Comparison of ENCODE assay signal across 35 cellular contexts in genomic region chr12:74728006-74728405, GRCh38.
DNase-seq lines count a peak whose midpoint lies in the region; ATAC-seq, FAIRE-seq and TF ChIP-seq lines count a peak whose summit lies in the region.
"Had no signal": no experiment of that assay in that cellular context is flagged by ENCODE, and none has a peak within 500 bp of the region (broad histone marks: within the 10 kb centered on the region; RNA-seq: fewer than 3 reads in every experiment).

No MANE protein-coding gene starts in this region.

- ATAC-seq in HepG2 (no peak), right lobe of liver (no peak), A549 (no peak)
- ATAC-seq: CD8-positive, alpha-beta T cell had no signal

- no peaks in the 10 kb centered on the region for H3K36me3 Mint-ChIP-seq in endodermal cell (ENCODE audit: low read depth)
- H3K36me3 Mint-ChIP-seq in activated CD4-positive, alpha-beta memory T cell treated with anti-CD3 and anti-CD28 coated beads, Interleukin-2, amount 10 ng/mL, durations not matched to agents 7 days and 5 days (ENCODE audit: low read depth): no peaks in the 10 kb centered on the region
- H3K36me3 Mint-ChIP-seq: CD14-positive monocyte; CD4-positive, alpha-beta memory T cell; CD4-positive, CD25-positive, alpha-beta regulatory T cell; CD8-positive, alpha-beta memory T cell; CD8-positive, alpha-beta T cell had no signal

- H3K9me3 Mint-ChIP-seq in endodermal cell: no peaks in the 10 kb centered on the region
- H3K9me3 Mint-ChIP-seq in activated CD4-positive, alpha-beta memory T cell treated with anti-CD3 and anti-CD28 coated beads, Interleukin-2, amount 10 ng/mL, durations not matched to agents 7 days and 5 days: no peaks in the 10 kb centered on the region
- H3K9me3 Mint-ChIP-seq: CD14-positive monocyte; CD4-positive, alpha-beta memory T cell; CD4-positive, alpha-beta T cell; CD8-positive, alpha-beta memory T cell; CD8-positive, alpha-beta T cell had no signal

- H3K9me3 ChIP-seq in HepG2 (ENCODE audit: low read length) (no peaks in the 10 kb centered on the region), right lobe of liver (no peaks in the 10 kb centered on the region), A549 (no peaks in the 10 kb centered on the region), endodermal cell (ENCODE audit: control insufficient read depth, low read length) (no peaks in the 10 kb centered on the region)
- H3K9me3 ChIP-seq: BE2C; BLaER1; BLaER1 treated with 17β-estradiol and CSF1 and Interleukin-3, amounts not matched to agents 10 nM and 100 nM; Caco-2 had no signal

- in situ Hi-C loops in HepG2 (cut with HindIII; ENCODE audit: extremely low pct_ligation_motif_present, low pct_unique_long_range_greater_than_20kb): no loop called here

- no peak for TF ChIP-seq RAD21 in HepG2 (CRISPR knock-in tag; IDR thresholded peaks at IDR 0.05)
- no peak for TF ChIP-seq RAD21 in A549 (conservative IDR thresholded peaks at IDR 0.05 in 1 of 2, IDR thresholded peaks at IDR 0.05 in 1 of 2)

- H3K36me3 ChIP-seq in HepG2 (replicated peaks in 1 of 2; ENCODE audit: control insufficient read depth in 1 of 2, insufficient read depth in 2 of 2, low read length in 2 of 2) (no peaks in the 10 kb centered on the region), right lobe of liver (no peaks in the 10 kb centered on the region), endodermal cell (ENCODE audit: control insufficient read depth, insufficient read depth, low read length) (no peaks in the 10 kb centered on the region)
- H3K36me3 ChIP-seq: BE2C; BLaER1; BLaER1 treated with 17β-estradiol and CSF1 and Interleukin-3, amounts not matched to agents 10 nM and 100 nM had no signal

- no peaks in the 10 kb centered on the region for H3K79me2 ChIP-seq in HepG2 (ENCODE audit: insufficient read depth, low read length)

- TF ChIP-seq POLR2A in HepG2 (IDR thresholded peaks at IDR 0.05; ENCODE audit: insufficient read depth in 1 of 2, low read depth in 2 of 2, low read length in 2 of 2) (no peak), right lobe of liver (IDR thresholded peaks at IDR 0.05) (no peak), A549 (IDR thresholded peaks at IDR 0.05; ENCODE audit: low read length) (no peak)

- H3K4me1 ChIP-seq in HepG2 (ENCODE audit: insufficient read depth, low read length) (no peaks in the 10 kb centered on the region), right lobe of liver (no peaks in the 10 kb centered on the region), A549 (no peaks in the 10 kb centered on the region), endodermal cell (ENCODE audit: control insufficient read depth, insufficient read depth, low read length) (peaks cover under 1% of the 10 kb centered on the region)
- H3K4me1 ChIP-seq: BE2C; BLaER1; BLaER1 treated with 17β-estradiol and CSF1 and Interleukin-3, amounts not matched to agents 10 nM and 100 nM; Caco-2 had no signal

- CTCF ChIA-PET in HepG2 (lab: Yijun Ruan, JAX; ENCODE audit: low intra/inter-chr PET ratio, low total read pairs) (no interaction called here), A549 (lab: Yijun Ruan, JAX) (no interaction called here)
- CTCF ChIA-PET in activated CD4-positive, alpha-beta memory T cell treated with anti-CD3 and anti-CD28 coated beads, Interleukin-2, amount 10 ng/mL, durations not matched to agents 7 days and 5 days (lab: Charles Lee): no interaction called here

- intact Hi-C loops in HepG2 (cut with micrococcal nuclease; ENCODE audit: unreplicated experiment) (no loop called here), right lobe of liver (cut with DNase I) (no loop called here)

- FAIRE-seq in HepG2 (lab: Jason Lieb, UNC): no peak
- FAIRE-seq in A549 (lab: Jason Lieb, UNC): peak; percentile 23
- peak; percentile 64 for FAIRE-seq in D721Med (lab: Jason Lieb, UNC)
- FAIRE-seq: A204.1 had no signal

- POLR2A ChIA-PET in HepG2 (lab: Yijun Ruan, JAX): no interaction called here
- POLR2A ChIA-PET in A549 (lab: Yijun Ruan, JAX): no interaction called here
- POLR2A ChIA-PET in activated CD4-positive, alpha-beta memory T cell treated with anti-CD3 and anti-CD28 coated beads, Interleukin-2, amount 10 ng/mL, durations not matched to agents 7 days and 5 days (lab: Charles Lee): no interaction called here

- no peak overlapping the region for H3K27ac ChIP-seq in HepG2 (ENCODE audit: extremely low read length, insufficient read depth, low read length)
- H3K27ac ChIP-seq in right lobe of liver: no peak overlapping the region
- H3K27ac ChIP-seq in A549: no peak overlapping the region
- no peak overlapping the region for H3K27ac ChIP-seq in endodermal cell (ENCODE audit: low read depth, low read length)
- H3K27ac ChIP-seq: 22Rv1; BLaER1; BLaER1 treated with 17β-estradiol and CSF1 and Interleukin-3, amounts not matched to agents 10 nM and 100 nM; C4-2B had no signal

- no peaks in the 10 kb centered on the region for H4K20me1 ChIP-seq in HepG2 (ENCODE audit: insufficient read depth, low read length)
- H4K20me1 ChIP-seq: BLaER1; BLaER1 treated with 17β-estradiol and CSF1 and Interleukin-3, amounts not matched to agents 10 nM and 100 nM had no signal

- TF ChIP-seq CTCF in HepG2 (CRISPR knock-in tag; IDR thresholded peaks at IDR 0.05) (no peak), right lobe of liver (IDR thresholded peaks at IDR 0.05) (no peak), A549 (IDR thresholded peaks at IDR 0.05) (no peak), D721Med (IDR thresholded peaks at IDR 0.05; ENCODE audit: insufficient read depth, missing control alignments) (no peak), endodermal cell (conservative IDR thresholded peaks at IDR 0.05) (no peak)

- no peak overlapping the region for H3K4me3 Mint-ChIP-seq in endodermal cell
- no peak overlapping the region for H3K4me3 Mint-ChIP-seq in activated CD4-positive, alpha-beta memory T cell treated with anti-CD3 and anti-CD28 coated beads, Interleukin-2, amount 10 ng/mL, durations not matched to agents 7 days and 5 days
- H3K4me3 Mint-ChIP-seq: B cell; CD14-positive monocyte; CD4-positive, alpha-beta memory T cell; CD4-positive, alpha-beta T cell; CD4-positive, CD25-positive, alpha-beta regulatory T cell; CD8-positive, alpha-beta memory T cell; CD8-positive, alpha-beta T cell had no signal

- no peak overlapping the region for H3K4me2 ChIP-seq in HepG2 (ENCODE audit: low read depth, low read length)
- H3K4me2 ChIP-seq in A549: no peak overlapping the region
- H3K4me2 ChIP-seq: BLaER1; BLaER1 treated with 17β-estradiol and CSF1 and Interleukin-3, amounts not matched to agents 10 nM and 100 nM had no signal

- H3K27ac Mint-ChIP-seq in endodermal cell: no peak overlapping the region
- no peak overlapping the region for H3K27ac Mint-ChIP-seq in activated CD4-positive, alpha-beta memory T cell treated with anti-CD3 and anti-CD28 coated beads, Interleukin-2, amount 10 ng/mL, durations not matched to agents 7 days and 5 days
- H3K27ac Mint-ChIP-seq: B cell; CD14-positive monocyte; CD4-positive, alpha-beta memory T cell; CD4-positive, alpha-beta T cell; CD4-positive, CD25-positive, alpha-beta regulatory T cell; CD8-positive, alpha-beta memory T cell; CD8-positive, alpha-beta T cell had no signal

- H3K27me3 ChIP-seq in HepG2 (ENCODE audit: control insufficient read depth in 1 of 2, insufficient read depth in 2 of 2, low read length in 2 of 2) (no peaks in the 10 kb centered on the region; a peak in 1 of 5 replicates), right lobe of liver (no peaks in the 10 kb centered on the region), endodermal cell (ENCODE audit: control insufficient read depth, insufficient read depth, low read length, poor library complexity, severe bottlenecking) (no peaks in the 10 kb centered on the region)
- H3K27me3 ChIP-seq: BE2C; BLaER1; BLaER1 treated with 17β-estradiol and CSF1 and Interleukin-3, amounts not matched to agents 10 nM and 100 nM had no signal

- H3K4me1 Mint-ChIP-seq in endodermal cell: peaks cover under 1% of the 10 kb centered on the region
- peaks cover 2% of the 10 kb centered on the region for H3K4me1 Mint-ChIP-seq in activated CD4-positive, alpha-beta memory T cell treated with anti-CD3 and anti-CD28 coated beads, Interleukin-2, amount 10 ng/mL, durations not matched to agents 7 days and 5 days
- H3K4me1 Mint-ChIP-seq: B cell; CD14-positive monocyte; CD4-positive, CD25-positive, alpha-beta regulatory T cell; CD8-positive, alpha-beta memory T cell had no signal

- no peak overlapping the region for H2AFZ ChIP-seq in HepG2 (ENCODE audit: low read length)

- BruUV-seq in HepG2 (replicated peaks; lab: Mats Ljungman, UMichigan): no TSS peak

- no peaks in the 10 kb centered on the region for H3K27me3 Mint-ChIP-seq in endodermal cell (ENCODE audit: insufficient read depth)
- no peaks in the 10 kb centered on the region for H3K27me3 Mint-ChIP-seq in activated CD4-positive, alpha-beta memory T cell treated with anti-CD3 and anti-CD28 coated beads, Interleukin-2, amount 10 ng/mL, durations not matched to agents 7 days and 5 days
- H3K27me3 Mint-ChIP-seq: B cell; CD4-positive, alpha-beta T cell; CD4-positive, CD25-positive, alpha-beta regulatory T cell had no signal

- TF ChIP-seq EP300 in HepG2 (IDR thresholded peaks at IDR 0.05; ENCODE audit: low read depth in 2 of 2, low read length in 2 of 2) (no peak), HepG2 (CRISPR knock-in tag; IDR thresholded peaks at IDR 0.05; ENCODE audit: borderline replicate concordance) (no peak), A549 (IDR thresholded peaks at IDR 0.05) (no peak)

- H3K9ac ChIP-seq in HepG2 (ENCODE audit: insufficient read depth, low read depth, low read length) (no peak overlapping the region), endodermal cell (ENCODE audit: extremely low read depth, low read length, poor library complexity, severe bottlenecking) (no peak overlapping the region)
- H3K9ac ChIP-seq: BLaER1; BLaER1 treated with 17β-estradiol and CSF1 and Interleukin-3, amounts not matched to agents 10 nM and 100 nM had no signal

- no peak for DNase-seq in HepG2 (ENCODE audit: low spot score)
- no peak for DNase-seq in right lobe of liver
- DNase-seq in A549 (ENCODE audit: low read depth in 1 of 2, low spot score in 1 of 2): no peak
- DNase-seq in D721Med (ENCODE audit: insufficient read length, low spot score): no peak
- peak; percentile 2 for DNase-seq in left kidney (ENCODE audit: low read depth, low spot score)
- DNase-seq in endodermal cell: no peak
- no peak for DNase-seq in activated CD4-positive, alpha-beta memory T cell treated with anti-CD3 and anti-CD28 coated beads, Interleukin-2, amount 10 ng/mL, durations not matched to agents 7 days and 5 days
- no peak for DNase-seq in ecto neural progenitor cell (ENCODE audit: low spot score)
- DNase-seq: 8988T; ACHN; AML-193; BE2C; C1 segment of cervical spinal cord; Caco-2; Calu3; CD4-positive, alpha-beta memory T cell; CD4-positive, alpha-beta T cell; CD4-positive, CD25-positive, alpha-beta regulatory T cell; CD8-positive, alpha-beta memory T cell; COR-L47; DMS 273 treated with DMSO at 0.1 percent for 48 hours; DMS153; DMS53; DMS79; DMS79 treated with DMSO at 0.1 percent for 48 hours; DND-41; EL had no signal

- H3K4me3 ChIP-seq in HepG2 (replicated peaks in 1 of 3; ENCODE audit: insufficient read depth in 1 of 3, low read depth in 2 of 3, low read length in 3 of 3): no peak overlapping the region
- no peak overlapping the region for H3K4me3 ChIP-seq in right lobe of liver
- no peak overlapping the region for H3K4me3 ChIP-seq in A549
- H3K4me3 ChIP-seq in endodermal cell (ENCODE audit: low read length): no peak overlapping the region
- H3K4me3 ChIP-seq: BLaER1; BLaER1 treated with 17β-estradiol and CSF1 and Interleukin-3, amounts not matched to agents 10 nM and 100 nM had no signal

Comparison
In these comparisons a context has a peak if more than half of its experiments do, and no peak if none do; other contexts are left out.
1. Of the 38 proteins assayed by ChIP-seq in both HepG2 and A549: peak only in HepG2: none; only in A549: none; in both: MAFK; in neither: 37.